In the genomic region with DNA sequence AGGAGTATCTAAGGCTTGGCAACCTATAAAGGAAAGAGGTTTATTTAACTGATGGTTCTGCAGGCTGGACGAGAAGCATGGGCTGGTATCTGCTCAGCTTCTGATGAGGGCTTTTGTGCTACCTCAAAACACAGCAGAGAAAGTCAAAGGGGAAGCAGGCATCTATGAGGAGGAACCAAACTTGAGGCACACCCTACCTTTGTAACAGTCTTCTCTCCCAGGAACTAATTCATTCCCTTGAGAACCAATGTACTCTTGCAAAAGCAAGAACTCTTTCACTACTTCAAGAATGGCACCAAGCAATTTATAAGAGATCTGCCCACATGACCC, we compare ENCODE assay signal across 17 cellular contexts.
A peak's percentile ranks its signal among the peaks of the same experiment; 100 is the strongest.
DNase-seq lines count a peak whose midpoint lies in the region; ATAC-seq lines count a peak whose summit lies in the region.
"Had no signal": no experiment of that assay in that cellular context is flagged by ENCODE, and none has a peak within 500 bp of the region (broad histone marks: within the 10 kb centered on the region; RNA-seq: fewer than 3 reads in every experiment).

No MANE protein-coding gene starts in this region.

- DNase-seq in naive B cell (peak; percentile 11), NCI-H146 treated with DMSO at 0.1 percent for 48 hours (lab: John Stamatoyannopoulos, UW; ENCODE audit: unreplicated experiment) (no peak), OCI-M2 (lab: John Stamatoyannopoulos, UW; ENCODE audit: unreplicated experiment) (no peak), DMS114 treated with DMSO at 0.1 percent for 48 hours (lab: John Stamatoyannopoulos, UW; ENCODE audit: unreplicated experiment) (no peak)
- DNase-seq: activated CD8-positive, alpha-beta memory T cell treated with anti-CD3 and anti-CD28 coated beads for 24 hours; AML-193; Calu3; left cardiac atrium; NCI-H2171; stimulated activated naive CD4-positive, alpha-beta T cell treated with Interleukin-2 at 50 U/mL for 16 hours had no signal

- H3K4me3 Mint-ChIP-seq in naive B cell = peak overlapping the region; percentile 20 to 85 (median 44)
- H3K4me3 Mint-ChIP-seq: WTC11 had no signal

- H3K27ac Mint-ChIP-seq in naive B cell = peak overlapping the region; percentile 12 to 98 (median 72)

- no peaks in the 10 kb centered on the region for H3K27me3 Mint-ChIP-seq in naive B cell

- peaks cover 9 to 16% (median 14%) of the 10 kb centered on the region in 3 donors for H3K4me1 Mint-ChIP-seq in naive B cell

- H3K9me3 Mint-ChIP-seq in naive B cell = peaks cover 0 to 4% (median 0%) of the 10 kb centered on the region in 7 donors

- ATAC-seq in GM19324 (IDR thresholded peaks at IDR 0.05; ENCODE audit: low FRiP score, unreplicated experiment) = peak; percentile 53
- peak; percentile 61 for ATAC-seq in GM21825 (IDR thresholded peaks at IDR 0.05; ENCODE audit: unreplicated experiment)
- peak; percentile 58 for ATAC-seq in HG03354 (IDR thresholded peaks at IDR 0.05; ENCODE audit: poor library complexity, severe bottlenecking, unreplicated experiment)
- peak; percentile 83 to 89 for ATAC-seq in naive B cell (ENCODE audit: low read depth in 2 of 2)
- ATAC-seq in GM21390 (IDR thresholded peaks at IDR 0.05; ENCODE audit: unreplicated experiment) = no peak
- ATAC-seq: gastroesophageal sphincter, HCT116, left cardiac atrium, WTC11 had no signal

- no peaks in the 10 kb centered on the region for H3K36me3 Mint-ChIP-seq in naive B cell
- H3K36me3 Mint-ChIP-seq: WTC11 had no signal
